ENCODE assay signal across 2 cellular contexts in genomic region chr5:132445930-132446329, GRCh38.
TF ChIP-seq lines count a peak whose summit lies in the region.

No MANE protein-coding gene starts in this region.

TF ChIP-seq in liver, 16 proteins besides CTCF, POLR2A, EP300 and RAD21 (continued from another document):
- TF ChIP-seq ZBTB33 (IDR thresholded peaks at IDR 0.05) (no peak), HNF4G (IDR thresholded peaks at IDR 0.05) (no peak), FOXA2 (IDR thresholded peaks at IDR 0.05) (no peak), HNF4A (conservative IDR thresholded peaks at IDR 0.05) (no peak), REST (IDR thresholded peaks at IDR 0.05) (no peak)
- TF ChIP-seq, protein P1, sequence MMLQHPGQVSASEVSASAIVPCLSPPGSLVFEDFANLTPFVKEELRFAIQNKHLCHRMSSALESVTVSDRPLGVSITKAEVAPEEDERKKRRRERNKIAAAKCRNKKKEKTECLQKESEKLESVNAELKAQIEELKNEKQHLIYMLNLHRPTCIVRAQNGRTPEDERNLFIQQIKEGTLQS (IDR thresholded peaks at IDR 0.05), result no peak

TF ChIP-seq in HepG2, 621 proteins besides CTCF, POLR2A, EP300 and RAD21 (continued from another document):
- TF ChIP-seq EZH2 (conservative IDR thresholded peaks at IDR 0.05; ENCODE audit: low read depth, low read length), result no peak
- no peak for TF ChIP-seq TSC22D2 (CRISPR knock-in tag; IDR thresholded peaks at IDR 0.05; ENCODE audit: borderline replicate concordance)
- TF ChIP-seq ONECUT2 (CRISPR knock-in tag; IDR thresholded peaks at IDR 0.05), result no peak
- no peak for TF ChIP-seq MLX (CRISPR knock-in tag; IDR thresholded peaks at IDR 0.05)
- TF ChIP-seq, protein P2, sequence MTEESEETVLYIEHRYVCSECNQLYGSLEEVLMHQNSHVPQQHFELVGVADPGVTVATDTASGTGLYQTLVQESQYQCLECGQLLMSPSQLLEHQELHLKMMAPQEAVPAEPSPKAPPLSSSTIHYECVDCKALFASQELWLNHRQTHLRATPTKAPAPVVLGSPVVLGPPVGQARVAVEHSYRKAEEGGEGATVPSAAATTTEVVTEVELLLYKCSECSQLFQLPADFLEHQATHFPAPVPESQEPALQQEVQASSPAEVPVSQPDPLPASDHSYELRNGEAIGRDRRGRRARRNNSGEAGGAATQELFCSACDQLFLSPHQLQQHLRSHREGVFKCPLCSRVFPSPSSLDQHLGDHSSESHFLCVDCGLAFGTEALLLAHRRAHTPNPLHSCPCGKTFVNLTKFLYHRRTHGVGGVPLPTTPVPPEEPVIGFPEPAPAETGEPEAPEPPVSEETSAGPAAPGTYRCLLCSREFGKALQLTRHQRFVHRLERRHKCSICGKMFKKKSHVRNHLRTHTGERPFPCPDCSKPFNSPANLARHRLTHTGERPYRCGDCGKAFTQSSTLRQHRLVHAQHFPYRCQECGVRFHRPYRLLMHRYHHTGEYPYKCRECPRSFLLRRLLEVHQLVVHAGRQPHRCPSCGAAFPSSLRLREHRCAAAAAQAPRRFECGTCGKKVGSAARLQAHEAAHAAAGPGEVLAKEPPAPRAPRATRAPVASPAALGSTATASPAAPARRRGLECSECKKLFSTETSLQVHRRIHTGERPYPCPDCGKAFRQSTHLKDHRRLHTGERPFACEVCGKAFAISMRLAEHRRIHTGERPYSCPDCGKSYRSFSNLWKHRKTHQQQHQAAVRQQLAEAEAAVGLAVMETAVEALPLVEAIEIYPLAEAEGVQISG (CRISPR knock-in tag; IDR thresholded peaks at IDR 0.05), result no peak
- no peak for TF ChIP-seq ZSCAN21 (CRISPR knock-in tag; IDR thresholded peaks at IDR 0.05; ENCODE audit: borderline replicate concordance)
- no peak for TF ChIP-seq RFX1 (IDR thresholded peaks at IDR 0.05)
- TF ChIP-seq ZFP36 (IDR thresholded peaks at IDR 0.05; ENCODE audit: borderline replicate concordance, low read depth, low read length, partially characterized antibody), result no peak
- TF ChIP-seq ZNF317 (CRISPR knock-in tag; IDR thresholded peaks at IDR 0.05), result no peak
- no peak for TF ChIP-seq MEIS1 (CRISPR knock-in tag; IDR thresholded peaks at IDR 0.05; ENCODE audit: borderline replicate concordance)
- TF ChIP-seq AHR (CRISPR knock-in tag; IDR thresholded peaks at IDR 0.05), result no peak
